21 cellular contexts compared by ENCODE assay signal in the genomic region with DNA sequence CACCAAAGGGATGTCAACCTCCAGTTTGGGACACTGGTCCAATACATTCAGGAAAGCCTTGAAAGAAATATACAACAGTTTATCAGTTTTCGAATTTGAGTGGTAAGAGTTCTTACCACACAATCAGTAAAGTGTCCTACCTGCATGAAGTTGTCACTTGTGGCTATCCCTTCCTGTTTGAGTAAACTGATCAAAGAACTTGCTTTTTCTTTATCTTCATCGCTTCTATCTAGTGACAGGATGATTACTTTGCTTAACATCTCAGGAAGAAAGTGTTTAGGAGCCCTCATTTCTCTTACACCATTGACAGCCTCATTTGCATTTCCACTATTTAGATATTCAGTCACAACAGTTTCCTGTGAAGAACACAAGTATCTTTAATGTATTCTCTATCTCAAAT. TPM values are rescaled to one million over a fixed set of nuclear protein-coding genes. Genes with fewer than 3 reads are reported as not detected.
DNase-seq lines count a peak whose midpoint lies in the region; ATAC-seq, FAIRE-seq and TF ChIP-seq lines count a peak whose summit lies in the region.
"Had no signal": no experiment of that assay in that cellular context is flagged by ENCODE, and none has a peak within 500 bp of the region (broad histone marks: within the 10 kb centered on the region; RNA-seq: fewer than 3 reads in every experiment).

No MANE protein-coding gene starts in this region.

- POLR2A ChIA-PET in OCI-LY7 (lab: Charles Lee) (interaction anchor here (1.6 kb wide), 1 partner anchor 12 kb away, joined by 5 read pairs; no protein-coding TSS in a partner anchor), K562 (lab: Yijun Ruan, JAX) (interaction anchor here (0.6 to 5.6 kb wide), 4 partner anchors 9 to 324 kb away, joined by 3 to 105 read pairs (median 4); a partner anchor contains a TSS)

- H2AFZ ChIP-seq in OCI-LY7 (ENCODE audit: low read length) (no peak overlapping the region), K562 (ENCODE audit: low read depth, low read length) (no peak overlapping the region)

- H3K9ac ChIP-seq in K562 (ENCODE audit: insufficient read depth in 1 of 2, low read depth in 2 of 2, low read length in 2 of 2): no peak overlapping the region

- H3K36me3 Mint-ChIP-seq in activated naive CD4-positive, alpha-beta T cell treated with anti-CD3 and anti-CD28 coated beads, Interleukin-2, amount 10 ng/mL, durations not matched to agents 7 days and 5 days: peaks cover 86% of the 10 kb centered on the region
- H3K36me3 Mint-ChIP-seq in stimulated activated effector memory CD8-positive, alpha-beta T cell treated with anti-CD3 and anti-CD28 coated beads, Interleukin-12 subunit alpha, Interleukin-12 subunit beta, amount 100 ng/mL, for 72 hours: peaks cover 100% of the 10 kb centered on the region

- TF ChIP-seq RAD21 in K562 (CRISPR knock-in tag; conservative IDR thresholded peaks at IDR 0.05 in 1 of 2, IDR thresholded peaks at IDR 0.05 in 1 of 2): no peak

- H3K4me3 ChIP-seq in OCI-LY7 (ENCODE audit: low read depth, low read length, poor library complexity, severe bottlenecking) (no peak overlapping the region), K562 (no peak overlapping the region)
- H3K4me3 ChIP-seq: gastroesophageal sphincter, spleen had no signal

- TF ChIP-seq CTCF in OCI-LY7 (conservative IDR thresholded peaks at IDR 0.05; ENCODE audit: low read length) (no peak), K562 (IDR thresholded peaks at IDR 0.05 in 2 of 3, conservative IDR thresholded peaks at IDR 0.05 in 1 of 3; ENCODE audit: insufficient read depth in 2 of 3, low read depth in 1 of 3, low read length in 3 of 3) (no peak)

- H3K9me3 ChIP-seq in OCI-LY7 (ENCODE audit: low read length) (no peaks in the 10 kb centered on the region), K562 (replicated peaks; ENCODE audit: control insufficient read depth, insufficient read depth, low read depth, low read length) (no peaks in the 10 kb centered on the region)
- H3K9me3 ChIP-seq: gastroesophageal sphincter, spleen had no signal

- TSS peak; percentile 53 for BruUV-seq in OCI-LY7 (replicated peaks; lab: Mats Ljungman, UMichigan)
- TSS peak; percentile 11 for BruUV-seq in K562 (replicated peaks; lab: Mats Ljungman, UMichigan)

- H3K9me3 Mint-ChIP-seq in activated naive CD4-positive, alpha-beta T cell treated with anti-CD3 and anti-CD28 coated beads, Interleukin-2, amount 10 ng/mL, durations not matched to agents 7 days and 5 days: no peaks in the 10 kb centered on the region
- H3K9me3 Mint-ChIP-seq in stimulated activated effector memory CD8-positive, alpha-beta T cell treated with anti-CD3 and anti-CD28 coated beads, Interleukin-12 subunit alpha, Interleukin-12 subunit beta, amount 100 ng/mL, for 72 hours: no peaks in the 10 kb centered on the region

- H3K36me3 ChIP-seq in OCI-LY7 (ENCODE audit: insufficient read depth, low read length) (peaks cover 99% of the 10 kb centered on the region), K562 (ENCODE audit: control insufficient read depth, insufficient read depth, low read length) (peaks cover 97% of the 10 kb centered on the region)

- no peak for TF ChIP-seq POLR2A in K562 (conservative IDR thresholded peaks at IDR 0.05)

- no peaks in the 10 kb centered on the region for H3K27me3 ChIP-seq in K562 (ENCODE audit: control insufficient read depth in 2 of 2, insufficient read depth in 2 of 2, low read length in 2 of 2)
- H3K27me3 ChIP-seq: gastroesophageal sphincter, spleen had no signal

- CTCF ChIA-PET in activated naive CD4-positive, alpha-beta T cell treated with anti-CD3 and anti-CD28 coated beads, Interleukin-2, amount 10 ng/mL, durations not matched to agents 7 days and 5 days (lab: Charles Lee): no interaction called here
- CTCF ChIA-PET in OCI-LY7 (lab: Charles Lee; ENCODE audit: unreplicated experiment) (no interaction called here), K562 (lab: Yijun Ruan, JAX; ENCODE audit: low intra/inter-chr PET ratio) (no interaction called here)

- no peaks in the 10 kb centered on the region for H3K9me1 ChIP-seq in K562 (ENCODE audit: control insufficient read depth, insufficient read depth, low read length)

- ATAC-seq in K562 (no peak), GM21390 (IDR thresholded peaks at IDR 0.05; ENCODE audit: unreplicated experiment) (no peak)
- ATAC-seq in stimulated activated effector memory CD8-positive, alpha-beta T cell treated with anti-CD3 and anti-CD28 coated beads, Interleukin-12 subunit alpha, Interleukin-12 subunit beta, amount 100 ng/mL, for 72 hours: no peak
- ATAC-seq: gastroesophageal sphincter, left lobe of liver had no signal

- H3K27ac Mint-ChIP-seq in activated naive CD4-positive, alpha-beta T cell treated with anti-CD3 and anti-CD28 coated beads, Interleukin-2, amount 10 ng/mL, durations not matched to agents 7 days and 5 days: peak overlapping the region; percentile 22
- peak overlapping the region; percentile 85 for H3K27ac Mint-ChIP-seq in stimulated activated effector memory CD8-positive, alpha-beta T cell treated with anti-CD3 and anti-CD28 coated beads, Interleukin-12 subunit alpha, Interleukin-12 subunit beta, amount 100 ng/mL, for 72 hours

- no peak for DNase-seq in activated naive CD4-positive, alpha-beta T cell treated with anti-CD3 and anti-CD28 coated beads, Interleukin-2, amount 10 ng/mL, durations not matched to agents 7 days and 5 days
- DNase-seq in activated naive CD4-positive, alpha-beta T cell (lab: John Stamatoyannopoulos, UW): no peak
- DNase-seq in OCI-LY7 (ENCODE audit: low spot score) (no peak), K562 (ENCODE audit: extremely low read depth in 1 of 4, low spot score in 3 of 4) (no peak), frontal cortex (ENCODE audit: low spot score in 2 of 2) (no peak), NCI-H1048 (lab: John Stamatoyannopoulos, UW) (no peak)
- no peak for DNase-seq in stimulated activated effector memory CD8-positive, alpha-beta T cell treated with anti-CD3 and anti-CD28 coated beads, Interleukin-12 subunit alpha, Interleukin-12 subunit beta, amount 100 ng/mL, for 72 hours (ENCODE audit: low spot score in 2 of 2)
- DNase-seq: activated CD4-positive, CD25-positive, alpha-beta regulatory T cell treated with anti-CD3 and anti-CD28 coated beads, Interleukin-2, amount 50 U/mL, for 72 hours; COR-L47; cortex of kidney; NCI-H1694; NCI-H446; SHP77 treated with DMSO at 0.1 percent for 48 hours; spleen had no signal

- H4K20me1 ChIP-seq in OCI-LY7 (ENCODE audit: insufficient read depth, low read length) (peaks cover 14% of the 10 kb centered on the region; the same call in 1 of the 2 replicates), K562 (replicated peaks; ENCODE audit: control insufficient read depth, insufficient read depth, low read length) (peaks cover 12% of the 10 kb centered on the region; the same call in 1 of the 2 replicates)

- in situ Hi-C loops in K562 (cut with MboI): no loop called here

- H3K4me2 ChIP-seq in OCI-LY7 (ENCODE audit: low read length) (no peak overlapping the region), K562 (ENCODE audit: insufficient read depth, low read length) (no peak overlapping the region)

- H3K27ac ChIP-seq in OCI-LY7 (ENCODE audit: low read depth, low read length, poor library complexity, severe bottlenecking) (no peak overlapping the region), K562 (ENCODE audit: extremely low read depth, low read depth, low read length) (no peak overlapping the region)
- H3K27ac ChIP-seq: epithelial cell of prostate had no signal

- no peak overlapping the region for H3K4me3 Mint-ChIP-seq in activated naive CD4-positive, alpha-beta T cell treated with anti-CD3 and anti-CD28 coated beads, Interleukin-2, amount 10 ng/mL, durations not matched to agents 7 days and 5 days
- no peak overlapping the region for H3K4me3 Mint-ChIP-seq in stimulated activated effector memory CD8-positive, alpha-beta T cell treated with anti-CD3 and anti-CD28 coated beads, Interleukin-12 subunit alpha, Interleukin-12 subunit beta, amount 100 ng/mL, for 72 hours

- 97% methylated on average over 2 of the region's 2 CpGs for WGBS in K562 (ENCODE audit: insufficient coverage, low coverage, missing lambda C conversion rate)

- intact Hi-C loops in OCI-LY7 (cut with micrococcal nuclease; ENCODE audit: unreplicated experiment): no loop called here
- intact Hi-C loops in K562 (cut with micrococcal nuclease): no loop called here

- TF ChIP-seq EP300 in K562 (IDR thresholded peaks at IDR 0.05; ENCODE audit: low read length): no peak

- no peaks in the 10 kb centered on the region for H3K9me2 ChIP-seq in OCI-LY7 (ENCODE audit: insufficient read depth, low read length)

- peaks cover 20% of the 10 kb centered on the region; the same call in 1 of the 2 replicates for H3K79me2 ChIP-seq in OCI-LY7 (ENCODE audit: insufficient read depth, low read depth, low read length)
- H3K79me2 ChIP-seq in K562 (ENCODE audit: control insufficient read depth, insufficient read depth, low read length): peaks cover 19% of the 10 kb centered on the region

- H3K4me1 ChIP-seq in OCI-LY7 (ENCODE audit: insufficient read depth, low read length, poor library complexity, severe bottlenecking): peaks cover 10% of the 10 kb centered on the region
- no peaks in the 10 kb centered on the region for H3K4me1 ChIP-seq in K562 (replicated peaks in 1 of 2; ENCODE audit: control insufficient read depth in 2 of 2, insufficient read depth in 2 of 2, low read length in 2 of 2)

- no peaks in the 10 kb centered on the region for H3K27me3 Mint-ChIP-seq in activated naive CD4-positive, alpha-beta T cell treated with anti-CD3 and anti-CD28 coated beads, Interleukin-2, amount 10 ng/mL, durations not matched to agents 7 days and 5 days
- H3K27me3 Mint-ChIP-seq: progenitor cell of endocrine pancreas had no signal

- peaks cover 69% of the 10 kb centered on the region for H3K4me1 Mint-ChIP-seq in activated naive CD4-positive, alpha-beta T cell treated with anti-CD3 and anti-CD28 coated beads, Interleukin-2, amount 10 ng/mL, durations not matched to agents 7 days and 5 days
- H3K4me1 Mint-ChIP-seq in stimulated activated effector memory CD8-positive, alpha-beta T cell treated with anti-CD3 and anti-CD28 coated beads, Interleukin-12 subunit alpha, Interleukin-12 subunit beta, amount 100 ng/mL, for 72 hours: peaks cover 59% of the 10 kb centered on the region

- FAIRE-seq in K562 (lab: Jason Lieb, UNC): no peak
- FAIRE-seq in frontal cortex (lab: Jason Lieb, UNC): no peak
- FAIRE-seq: H54, urothelium cell line had no signal

RNA-seq across cellular contexts. Expression of a gene that starts 8.4 kb away (rescaled TPM):
- 312 and 317 TPM in 2 replicates for total RNA-seq in OCI-LY7 (2014; rRNA removed; shearing (Covaris generic))
- total RNA-seq in OCI-LY7 (2022) (502 and 503 TPM in 2 replicates), K562 (2014; rRNA removed) (428 and 733 TPM in 2 replicates), K562 (2014; rRNA removed; fragmentation: Illumina TruSeq; extraction: Trizol) (481 and 499 TPM in 2 replicates), K562 (2015; rRNA removed; fragmentation: Illumina TruSeq; extraction: Trizol) (719 and 734 TPM in 2 replicates), K562 (2021) (790 and 801 TPM in 2 replicates), frontal cortex (941 TPM)
- 653 and 1,130 TPM in 2 replicates for total RNA-seq in K562 (2011; cell fraction: chromatin; rRNA removed; ENCODE audit: low replicate concordance)
- 356 and 378 TPM in 2 replicates for total RNA-seq in K562 (2011; cell fraction: nucleolus; rRNA removed)
- total RNA-seq in K562 (2011; cell fraction: nucleoplasm; rRNA removed): 459 and 505 TPM in 2 replicates
- polyA plus RNA-seq in K562 (2011; rRNA removed) (449 and 646 TPM in 2 replicates), K562 (2014; fragmentation: Illumina TruSeq; extraction: Trizol) (663 and 762 TPM in 2 replicates), K562 (2014; fragmentation: Nextera tagmentation; extraction: Ambion mirVana) (100 to 1,000 TPM; 206 to 683 TPM), K562 (2014; rRNA removed) (351 and 385 TPM in 2 replicates)
- 153 and 186 TPM in 2 replicates for polyA plus RNA-seq in K562 (2011; cell fraction: cytosol; rRNA removed)
- 421 and 579 TPM in 2 replicates for polyA plus RNA-seq in K562 (2011; cell fraction: nucleus; rRNA removed)
- 338 and 520 TPM in 2 replicates for polyA plus RNA-seq in K562 (2012)
- 865 and 1,047 TPM in 2 replicates for polyA minus RNA-seq in K562 (2011; rRNA and poly(A)+ RNA removed)
- polyA minus RNA-seq in K562 (2011; cell fraction: cytosol; rRNA and poly(A)+ RNA removed): 467 and 888 TPM in 2 replicates
- polyA minus RNA-seq in K562 (2011; cell fraction: nucleus; rRNA and poly(A)+ RNA removed): 266 and 377 TPM in 2 replicates

RNA-seq across cellular contexts. Expression of a gene that starts 49.2 kb away (rescaled TPM):
- 15.3 and 19.3 TPM in 2 replicates for total RNA-seq in OCI-LY7 (2014; rRNA removed; shearing (Covaris generic))
- 25.5 and 29.5 TPM in 2 replicates for total RNA-seq in OCI-LY7 (2022)
- total RNA-seq in K562 (2011; cell fraction: chromatin; rRNA removed; ENCODE audit: low replicate concordance): 35.7 and 76.5 TPM in 2 replicates
- 13.2 and 17.0 TPM in 2 replicates for total RNA-seq in K562 (2011; cell fraction: nucleolus; rRNA removed)
- 24.9 and 31.0 TPM in 2 replicates for total RNA-seq in K562 (2011; cell fraction: nucleoplasm; rRNA removed)
- 52.4 and 56.1 TPM in 2 replicates for total RNA-seq in K562 (2014; rRNA removed)
- 51.9 and 61.2 TPM in 2 replicates for total RNA-seq in K562 (2014; rRNA removed; fragmentation: Illumina TruSeq; extraction: Trizol)
- 34.7 and 42.2 TPM in 2 replicates for total RNA-seq in K562 (2015; rRNA removed; fragmentation: Illumina TruSeq; extraction: Trizol)
- 52.7 and 57.9 TPM in 2 replicates for total RNA-seq in K562 (2021)
- 17.6 and 27.3 TPM in 2 replicates for polyA plus RNA-seq in K562 (2011; rRNA removed)
- polyA plus RNA-seq in K562 (2011; cell fraction: cytosol; rRNA removed): 8.8 and 10.4 TPM in 2 replicates
- 9.5 and 11.5 TPM in 2 replicates for polyA plus RNA-seq in K562 (2011; cell fraction: nucleus; rRNA removed)
- 33.8 and 38.2 TPM in 2 replicates for polyA plus RNA-seq in K562 (2012)
- polyA plus RNA-seq in K562 (2014; fragmentation: Illumina TruSeq; extraction: Trizol): 74.3 and 79.3 TPM in 2 replicates
- 10 to 100 TPM; 25.4 to 38.3 TPM for polyA plus RNA-seq in K562 (2014; fragmentation: Nextera tagmentation; extraction: Ambion mirVana)
- 47.3 and 49.7 TPM in 2 replicates for polyA plus RNA-seq in K562 (2014; rRNA removed)
- polyA minus RNA-seq in K562 (2011; rRNA and poly(A)+ RNA removed): 38.7 and 48.2 TPM in 2 replicates
- 20.4 and 24.3 TPM in 2 replicates for polyA minus RNA-seq in K562 (2011; cell fraction: cytosol; rRNA and poly(A)+ RNA removed)
- 10.6 and 23.2 TPM in 2 replicates for polyA minus RNA-seq in K562 (2011; cell fraction: nucleus; rRNA and poly(A)+ RNA removed)
- total RNA-seq in frontal cortex: 39.9 TPM

RNA-seq across cellular contexts. Expression of a gene that starts 57.6 kb away (rescaled TPM):
- total RNA-seq in OCI-LY7 (2014; rRNA removed; shearing (Covaris generic)): 37.6 and 42.1 TPM in 2 replicates
- 71.9 and 86.6 TPM in 2 replicates for total RNA-seq in OCI-LY7 (2022)
- 26.1 and 84.9 TPM in 2 replicates for total RNA-seq in K562 (2011; cell fraction: chromatin; rRNA removed; ENCODE audit: low replicate concordance)
- total RNA-seq in K562 (2011; cell fraction: nucleolus; rRNA removed): 23.5 and 32.0 TPM in 2 replicates
- 45.8 and 55.1 TPM in 2 replicates for total RNA-seq in K562 (2011; cell fraction: nucleoplasm; rRNA removed)
- total RNA-seq in K562 (2014; rRNA removed): 12.4 and 17.3 TPM in 2 replicates
- total RNA-seq in K562 (2014; rRNA removed; fragmentation: Illumina TruSeq; extraction: Trizol): 27.7 and 28.3 TPM in 2 replicates
- 24.6 and 28.6 TPM in 2 replicates for total RNA-seq in K562 (2015; rRNA removed; fragmentation: Illumina TruSeq; extraction: Trizol)
- 26.9 and 29.6 TPM in 2 replicates for total RNA-seq in K562 (2021)
- 59.1 and 70.7 TPM in 2 replicates for polyA plus RNA-seq in K562 (2011; rRNA removed)
- 22.8 and 36.5 TPM in 2 replicates for polyA plus RNA-seq in K562 (2011; cell fraction: cytosol; rRNA removed)
- polyA plus RNA-seq in K562 (2011; cell fraction: nucleus; rRNA removed): 130 and 149 TPM in 2 replicates
- polyA plus RNA-seq in K562 (2012): 20.0 and 25.3 TPM in 2 replicates
- polyA plus RNA-seq in K562 (2014; fragmentation: Illumina TruSeq; extraction: Trizol): 23.3 and 25.7 TPM in 2 replicates
- 10 to 100 TPM; 21.3 to 25.1 TPM for polyA plus RNA-seq in K562 (2014; fragmentation: Nextera tagmentation; extraction: Ambion mirVana)
- polyA plus RNA-seq in K562 (2014; rRNA removed): 26.8 and 30.1 TPM in 2 replicates
- 64.4 and 67.8 TPM in 2 replicates for polyA minus RNA-seq in K562 (2011; rRNA and poly(A)+ RNA removed)
- 22.4 and 27.6 TPM in 2 replicates for polyA minus RNA-seq in K562 (2011; cell fraction: cytosol; rRNA and poly(A)+ RNA removed)
- 46.0 and 95.5 TPM in 2 replicates for polyA minus RNA-seq in K562 (2011; cell fraction: nucleus; rRNA and poly(A)+ RNA removed)
- total RNA-seq in frontal cortex: 67.7 TPM
